22 cellular contexts compared by ENCODE assay signal in the genomic region with DNA sequence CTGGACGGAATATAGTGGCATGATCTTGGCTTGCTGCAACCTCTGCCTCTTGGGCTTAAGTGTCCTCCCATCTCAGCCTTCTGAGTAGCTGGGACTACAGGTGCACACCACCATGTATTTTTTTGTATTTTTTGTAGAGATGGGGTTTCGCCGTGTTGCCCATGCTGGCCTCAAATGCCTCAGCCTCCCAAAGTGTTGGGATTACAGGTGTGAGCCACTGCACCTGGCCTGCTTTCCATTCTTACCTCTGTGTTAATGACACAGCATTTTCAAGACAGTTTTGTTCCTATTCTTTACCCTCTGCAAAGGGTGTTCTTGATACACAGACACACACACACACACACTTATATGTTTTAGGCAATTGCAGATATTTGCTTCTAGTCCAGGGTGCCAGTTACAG.
A peak's percentile ranks its signal among the peaks of the same experiment; 100 is the strongest.
DNase-seq lines count a peak whose midpoint lies in the region; ATAC-seq and TF ChIP-seq lines count a peak whose summit lies in the region.
"Had no signal": no experiment of that assay in that cellular context is flagged by ENCODE, and none has a peak within 500 bp of the region (broad histone marks: within the 10 kb centered on the region; RNA-seq: fewer than 3 reads in every experiment).

No MANE protein-coding gene starts in this region.

- H3K27me3 ChIP-seq in KMS-11 (ENCODE audit: insufficient read depth, low read depth) (no peaks in the 10 kb centered on the region), MM.1S (replicated peaks; ENCODE audit: insufficient read depth, low read length) (no peaks in the 10 kb centered on the region)
- H3K27me3 ChIP-seq: BE2C, BLaER1 had no signal

- H3K4me1 Mint-ChIP-seq in dendritic cell treated with granulocyte-macrophage colony-stimulating factor and Interleukin-4, amounts not matched to agents 40 ng/mL and 50 ng/mL, for 4 days (ENCODE audit: low read depth): peaks cover 42% of the 10 kb centered on the region
- H3K4me1 Mint-ChIP-seq in activated CD4-positive, alpha-beta T cell treated with anti-CD3 and anti-CD28 coated beads, Interleukin-2, amount 10 ng/mL, durations not matched to agents 7 days and 5 days: peaks cover 11% of the 10 kb centered on the region

- no peaks in the 10 kb centered on the region for H3K79me2 ChIP-seq in KMS-11 (ENCODE audit: insufficient read depth, low read depth)
- no peaks in the 10 kb centered on the region for H3K79me2 ChIP-seq in MM.1S (ENCODE audit: low read length)

- POLR2A ChIA-PET in activated CD4-positive, alpha-beta T cell treated with anti-CD3 and anti-CD28 coated beads, Interleukin-2, amount 10 ng/mL, durations not matched to agents 7 days and 5 days (lab: Charles Lee): no interaction called here

- H3K4me1 ChIP-seq in KMS-11 (ENCODE audit: low read depth, poor library complexity, severe bottlenecking) (peaks cover 71% of the 10 kb centered on the region), MM.1S (ENCODE audit: low read length) (peaks cover 57% of the 10 kb centered on the region)
- H3K4me1 ChIP-seq: BE2C had no signal

- no peaks in the 10 kb centered on the region for H3K9me2 ChIP-seq in MM.1S (replicated peaks; ENCODE audit: insufficient read depth, low read length)

- peak overlapping the region; percentile 81 for H3K27ac ChIP-seq in KMS-11
- peak overlapping the region; percentile 93 for H3K27ac ChIP-seq in MM.1S (ENCODE audit: low read length)
- H3K27ac ChIP-seq: BLaER1 had no signal

- H3K36me3 ChIP-seq in KMS-11 (ENCODE audit: insufficient read depth) (no peaks in the 10 kb centered on the region), MM.1S (replicated peaks; ENCODE audit: insufficient read depth, low read length) (no peaks in the 10 kb centered on the region)
- H3K36me3 ChIP-seq: BE2C, BLaER1 had no signal

- H3K9ac ChIP-seq in KMS-11 (peak overlapping the region; percentile 14; the same call in 1 of the 2 replicates), MM.1S (ENCODE audit: low read length) (peak overlapping the region; percentile 48)
- H3K9ac ChIP-seq: BLaER1 had no signal

- H3K4me2 ChIP-seq in KMS-11 (peak overlapping the region; percentile 52), MM.1S (ENCODE audit: low read depth, low read length) (peak overlapping the region; percentile 71)
- H3K4me2 ChIP-seq: BLaER1 had no signal

- intact Hi-C loops in dendritic cell treated with granulocyte-macrophage colony-stimulating factor and Interleukin-4, amounts not matched to agents 40 ng/mL and 50 ng/mL, for 4 days (cut with micrococcal nuclease): loop anchor here (5.0 kb wide), 1 partner anchor 35 kb away; no protein-coding TSS in a partner anchor

- H3K9me3 ChIP-seq in MM.1S (replicated peaks; ENCODE audit: insufficient read depth, low read length): no peaks in the 10 kb centered on the region
- H3K9me3 ChIP-seq: BE2C had no signal

- H2AFZ ChIP-seq in KMS-11 (ENCODE audit: low read depth): no peak overlapping the region
- H2AFZ ChIP-seq in MM.1S (ENCODE audit: low read length): 0 out of 2 replicates have a peak overlapping the region, but pooled peaks have one; percentile 1

- H3K36me3 Mint-ChIP-seq in dendritic cell treated with granulocyte-macrophage colony-stimulating factor and Interleukin-4, amounts not matched to agents 40 ng/mL and 50 ng/mL, for 4 days (ENCODE audit: low read depth): no peaks in the 10 kb centered on the region
- no peaks in the 10 kb centered on the region for H3K36me3 Mint-ChIP-seq in activated CD4-positive, alpha-beta T cell treated with anti-CD3 and anti-CD28 coated beads, Interleukin-2, amount 10 ng/mL, durations not matched to agents 7 days and 5 days (ENCODE audit: low read depth)
- H3K36me3 Mint-ChIP-seq: CD14-positive monocyte; CD4-positive, alpha-beta memory T cell; CD4-positive, CD25-positive, alpha-beta regulatory T cell; CD8-positive, alpha-beta memory T cell had no signal

- no peaks in the 10 kb centered on the region for H3K27me3 Mint-ChIP-seq in dendritic cell treated with granulocyte-macrophage colony-stimulating factor and Interleukin-4, amounts not matched to agents 40 ng/mL and 50 ng/mL, for 4 days
- no peaks in the 10 kb centered on the region for H3K27me3 Mint-ChIP-seq in activated CD4-positive, alpha-beta T cell treated with anti-CD3 and anti-CD28 coated beads, Interleukin-2, amount 10 ng/mL, durations not matched to agents 7 days and 5 days

- ATAC-seq in HG02610 (IDR thresholded peaks at IDR 0.05; ENCODE audit: unreplicated experiment) (no peak), GM21526 (IDR thresholded peaks at IDR 0.05; ENCODE audit: low FRiP score, unreplicated experiment) (no peak)

- no peak overlapping the region for H3K4me3 ChIP-seq in KMS-11 (IDR thresholded peaks at IDR 0.05; ENCODE audit: insufficient read depth, low read depth, low read length)
- no peak overlapping the region for H3K4me3 ChIP-seq in MM.1S (ENCODE audit: low read length)
- H3K4me3 ChIP-seq: BLaER1, GM12878 had no signal

- H4K20me1 ChIP-seq in KMS-11 (ENCODE audit: insufficient read depth) (no peaks in the 10 kb centered on the region), MM.1S (ENCODE audit: insufficient read depth, low read length) (no peaks in the 10 kb centered on the region)
- H4K20me1 ChIP-seq: BLaER1 had no signal

- DNase-seq in MM.1S (peak; percentile 86), RPMI8226 (peak; percentile 92)
- DNase-seq in activated CD4-positive, alpha-beta T cell treated with anti-CD3 and anti-CD28 coated beads, Interleukin-2, amount 10 ng/mL, durations not matched to agents 7 days and 5 days: no peak
- DNase-seq: 8988T; ACHN; BE2C; C1 segment of cervical spinal cord; CD4-positive, alpha-beta memory T cell; CD4-positive, CD25-positive, alpha-beta regulatory T cell; CD8-positive, alpha-beta memory T cell; COR-L47; DMS 273 treated with DMSO at 0.1 percent for 48 hours; DND-41; EL; GDM1 had no signal

- H3F3A ChIP-seq in MM.1S (ENCODE audit: insufficient read depth, low read length): peaks cover 57% of the 10 kb centered on the region

- TF ChIP-seq CTCF in KMS-11 (conservative IDR thresholded peaks at IDR 0.05; ENCODE audit: low read depth, low read length) (no peak), MM.1S (IDR thresholded peaks at IDR 0.05; ENCODE audit: low read length) (no peak)

- CTCF ChIA-PET in activated CD4-positive, alpha-beta T cell treated with anti-CD3 and anti-CD28 coated beads, Interleukin-2, amount 10 ng/mL, durations not matched to agents 7 days and 5 days (lab: Charles Lee): interaction anchor here (0.6 kb wide), 1 partner anchor 1922 kb away, joined by 3 read pairs; no protein-coding TSS in a partner anchor

- no peaks in the 10 kb centered on the region for H3K9me3 Mint-ChIP-seq in dendritic cell treated with granulocyte-macrophage colony-stimulating factor and Interleukin-4, amounts not matched to agents 40 ng/mL and 50 ng/mL, for 4 days
- H3K9me3 Mint-ChIP-seq in activated CD4-positive, alpha-beta T cell treated with anti-CD3 and anti-CD28 coated beads, Interleukin-2, amount 10 ng/mL, durations not matched to agents 7 days and 5 days: no peaks in the 10 kb centered on the region
- H3K9me3 Mint-ChIP-seq: CD8-positive, alpha-beta memory T cell had no signal

- peak overlapping the region; percentile 96 for H3K27ac Mint-ChIP-seq in dendritic cell treated with granulocyte-macrophage colony-stimulating factor and Interleukin-4, amounts not matched to agents 40 ng/mL and 50 ng/mL, for 4 days
- no peak overlapping the region for H3K27ac Mint-ChIP-seq in activated CD4-positive, alpha-beta T cell treated with anti-CD3 and anti-CD28 coated beads, Interleukin-2, amount 10 ng/mL, durations not matched to agents 7 days and 5 days
- H3K27ac Mint-ChIP-seq: CD4-positive, CD25-positive, alpha-beta regulatory T cell had no signal

- no peak overlapping the region for H3K4me3 Mint-ChIP-seq in dendritic cell treated with granulocyte-macrophage colony-stimulating factor and Interleukin-4, amounts not matched to agents 40 ng/mL and 50 ng/mL, for 4 days
- H3K4me3 Mint-ChIP-seq in activated CD4-positive, alpha-beta T cell treated with anti-CD3 and anti-CD28 coated beads, Interleukin-2, amount 10 ng/mL, durations not matched to agents 7 days and 5 days: no peak overlapping the region
- H3K4me3 Mint-ChIP-seq: CD14-positive monocyte; CD4-positive, alpha-beta memory T cell; CD4-positive, CD25-positive, alpha-beta regulatory T cell; CD8-positive, alpha-beta memory T cell had no signal
